ENCODE assay signal across 1 cellular context in genomic region chr7:87876040-87876758, GRCh38.
TF ChIP-seq lines count a peak whose summit lies in the region.

A gene with protein sequence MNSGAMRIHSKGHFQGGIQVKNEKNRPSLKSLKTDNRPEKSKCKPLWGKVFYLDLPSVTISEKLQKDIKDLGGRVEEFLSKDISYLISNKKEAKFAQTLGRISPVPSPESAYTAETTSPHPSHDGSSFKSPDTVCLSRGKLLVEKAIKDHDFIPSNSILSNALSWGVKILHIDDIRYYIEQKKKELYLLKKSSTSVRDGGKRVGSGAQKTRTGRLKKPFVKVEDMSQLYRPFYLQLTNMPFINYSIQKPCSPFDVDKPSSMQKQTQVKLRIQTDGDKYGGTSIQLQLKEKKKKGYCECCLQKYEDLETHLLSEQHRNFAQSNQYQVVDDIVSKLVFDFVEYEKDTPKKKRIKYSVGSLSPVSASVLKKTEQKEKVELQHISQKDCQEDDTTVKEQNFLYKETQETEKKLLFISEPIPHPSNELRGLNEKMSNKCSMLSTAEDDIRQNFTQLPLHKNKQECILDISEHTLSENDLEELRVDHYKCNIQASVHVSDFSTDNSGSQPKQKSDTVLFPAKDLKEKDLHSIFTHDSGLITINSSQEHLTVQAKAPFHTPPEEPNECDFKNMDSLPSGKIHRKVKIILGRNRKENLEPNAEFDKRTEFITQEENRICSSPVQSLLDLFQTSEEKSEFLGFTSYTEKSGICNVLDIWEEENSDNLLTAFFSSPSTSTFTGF (plus strand): TSS chr7:87876493. CDS start chr7:87876733, 240 bp downstream.
Gene SLC25A40 (minus strand): TSS chr7:87876360. CDS start chr7:87858727, 17,633 bp downstream.

TF ChIP-seq in HepG2, 621 proteins besides CTCF, POLR2A, EP300 and RAD21 (continued from another document and continues in another):
- no peak for TF ChIP-seq PRDM10 (CRISPR knock-in tag; IDR thresholded peaks at IDR 0.05; ENCODE audit: low read depth)
- TF ChIP-seq HNRNPK (IDR thresholded peaks at IDR 0.05; ENCODE audit: low read depth, low read length, poor library complexity, severe bottlenecking), result peak; percentile 6
- TF ChIP-seq, protein P1, sequence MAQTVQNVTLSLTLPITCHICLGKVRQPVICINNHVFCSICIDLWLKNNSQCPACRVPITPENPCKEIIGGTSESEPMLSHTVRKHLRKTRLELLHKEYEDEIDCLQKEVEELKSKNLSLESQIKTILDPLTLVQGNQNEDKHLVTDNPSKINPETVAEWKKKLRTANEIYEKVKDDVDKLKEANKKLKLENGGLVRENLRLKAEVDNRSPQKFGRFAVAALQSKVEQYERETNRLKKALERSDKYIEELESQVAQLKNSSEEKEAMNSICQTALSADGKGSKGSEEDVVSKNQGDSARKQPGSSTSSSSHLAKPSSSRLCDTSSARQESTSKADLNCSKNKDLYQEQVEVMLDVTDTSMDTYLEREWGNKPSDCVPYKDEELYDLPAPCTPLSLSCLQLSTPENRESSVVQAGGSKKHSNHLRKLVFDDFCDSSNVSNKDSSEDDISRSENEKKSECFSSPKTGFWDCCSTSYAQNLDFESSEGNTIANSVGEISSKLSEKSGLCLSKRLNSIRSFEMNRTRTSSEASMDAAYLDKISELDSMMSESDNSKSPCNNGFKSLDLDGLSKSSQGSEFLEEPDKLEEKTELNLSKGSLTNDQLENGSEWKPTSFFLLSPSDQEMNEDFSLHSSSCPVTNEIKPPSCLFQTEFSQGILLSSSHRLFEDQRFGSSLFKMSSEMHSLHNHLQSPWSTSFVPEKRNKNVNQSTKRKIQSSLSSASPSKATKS (CRISPR knock-in tag; IDR thresholded peaks at IDR 0.05), result no peak
- TF ChIP-seq ZNF558 (CRISPR knock-in tag; IDR thresholded peaks at IDR 0.05; ENCODE audit: borderline replicate concordance), result peak; percentile 81; the same call in 1 of the 2 replicates
- TF ChIP-seq ZBTB7A (CRISPR knock-in tag; IDR thresholded peaks at IDR 0.05), result peak; percentile 14; the same call in 1 of the 2 replicates
- TF ChIP-seq HMG20B (CRISPR knock-in tag; conservative IDR thresholded peaks at IDR 0.05), result no peak
- peak; percentile 18; the same call in 1 of the 2 replicates for TF ChIP-seq CHD2 (IDR thresholded peaks at IDR 0.05; ENCODE audit: low read depth, low read length)
- no peak for TF ChIP-seq ZMAT3 (CRISPR knock-in tag; conservative IDR thresholded peaks at IDR 0.05)
- TF ChIP-seq FOXO1 (CRISPR knock-in tag; IDR thresholded peaks at IDR 0.05), result no peak; the same call in 1 of the 2 replicates
- TF ChIP-seq ZNF580 (CRISPR knock-in tag; IDR thresholded peaks at IDR 0.05; ENCODE audit: borderline replicate concordance, low read depth), result peak; percentile 6; the same call in 1 of the 2 replicates
- peak; percentile 30; the same call in 1 of the 2 replicates for TF ChIP-seq ZNF552 (CRISPR knock-in tag; IDR thresholded peaks at IDR 0.05; ENCODE audit: borderline replicate concordance)
- peak; percentile 12; the same call in 1 of the 2 replicates for TF ChIP-seq ZNF598 (CRISPR knock-in tag; IDR thresholded peaks at IDR 0.05; ENCODE audit: borderline replicate concordance)
- no peak; the same call in none of the 2 replicates for TF ChIP-seq DR1 (CRISPR knock-in tag; IDR thresholded peaks at IDR 0.05)
- TF ChIP-seq POLR2AphosphoS2 (IDR thresholded peaks at IDR 0.05; ENCODE audit: low read depth, low read length), result no peak
- peak; percentile 53 for TF ChIP-seq GABPA (IDR thresholded peaks at IDR 0.05; ENCODE audit: low read depth, low read length)
- TF ChIP-seq GABPA (CRISPR knock-in tag; IDR thresholded peaks at IDR 0.05; ENCODE audit: low read depth), result peak; percentile 67
- peak; percentile 95 for TF ChIP-seq DNMT1 (CRISPR knock-in tag; IDR thresholded peaks at IDR 0.05)
- TF ChIP-seq ETV6 (CRISPR knock-in tag; conservative IDR thresholded peaks at IDR 0.05), result no peak; the same call in 1 of the 2 replicates
- peak; percentile 80 for TF ChIP-seq ZNF816 (CRISPR knock-in tag; IDR thresholded peaks at IDR 0.05; ENCODE audit: borderline replicate concordance)
- TF ChIP-seq, protein P2, sequence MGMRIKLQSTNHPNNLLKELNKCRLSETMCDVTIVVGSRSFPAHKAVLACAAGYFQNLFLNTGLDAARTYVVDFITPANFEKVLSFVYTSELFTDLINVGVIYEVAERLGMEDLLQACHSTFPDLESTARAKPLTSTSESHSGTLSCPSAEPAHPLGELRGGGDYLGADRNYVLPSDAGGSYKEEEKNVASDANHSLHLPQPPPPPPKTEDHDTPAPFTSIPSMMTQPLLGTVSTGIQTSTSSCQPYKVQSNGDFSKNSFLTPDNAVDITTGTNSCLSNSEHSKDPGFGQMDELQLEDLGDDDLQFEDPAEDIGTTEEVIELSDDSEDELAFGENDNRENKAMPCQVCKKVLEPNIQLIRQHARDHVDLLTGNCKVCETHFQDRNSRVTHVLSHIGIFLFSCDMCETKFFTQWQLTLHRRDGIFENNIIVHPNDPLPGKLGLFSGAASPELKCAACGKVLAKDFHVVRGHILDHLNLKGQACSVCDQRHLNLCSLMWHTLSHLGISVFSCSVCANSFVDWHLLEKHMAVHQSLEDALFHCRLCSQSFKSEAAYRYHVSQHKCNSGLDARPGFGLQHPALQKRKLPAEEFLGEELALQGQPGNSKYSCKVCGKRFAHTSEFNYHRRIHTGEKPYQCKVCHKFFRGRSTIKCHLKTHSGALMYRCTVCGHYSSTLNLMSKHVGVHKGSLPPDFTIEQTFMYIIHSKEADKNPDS (CRISPR knock-in tag; IDR thresholded peaks at IDR 0.05), result 0 out of 2 replicates have a peak, but pooled peaks have one; percentile 48
- TF ChIP-seq ZNF501 (CRISPR knock-in tag; IDR thresholded peaks at IDR 0.05), result peak; percentile 73
- TF ChIP-seq ZNF3 (CRISPR knock-in tag; IDR thresholded peaks at IDR 0.05), result no peak
- TF ChIP-seq ARNT (IDR thresholded peaks at IDR 0.05), result no peak
- TF ChIP-seq ELF1 (CRISPR knock-in tag; IDR thresholded peaks at IDR 0.05), result peak; percentile 62
- TF ChIP-seq ZKSCAN5 (CRISPR knock-in tag; IDR thresholded peaks at IDR 0.05), result no peak
- TF ChIP-seq ZNF292 (CRISPR knock-in tag; IDR thresholded peaks at IDR 0.05; ENCODE audit: borderline replicate concordance, low read depth), result peak; percentile 78; the same call in 1 of the 2 replicates
- TF ChIP-seq, protein P3, sequence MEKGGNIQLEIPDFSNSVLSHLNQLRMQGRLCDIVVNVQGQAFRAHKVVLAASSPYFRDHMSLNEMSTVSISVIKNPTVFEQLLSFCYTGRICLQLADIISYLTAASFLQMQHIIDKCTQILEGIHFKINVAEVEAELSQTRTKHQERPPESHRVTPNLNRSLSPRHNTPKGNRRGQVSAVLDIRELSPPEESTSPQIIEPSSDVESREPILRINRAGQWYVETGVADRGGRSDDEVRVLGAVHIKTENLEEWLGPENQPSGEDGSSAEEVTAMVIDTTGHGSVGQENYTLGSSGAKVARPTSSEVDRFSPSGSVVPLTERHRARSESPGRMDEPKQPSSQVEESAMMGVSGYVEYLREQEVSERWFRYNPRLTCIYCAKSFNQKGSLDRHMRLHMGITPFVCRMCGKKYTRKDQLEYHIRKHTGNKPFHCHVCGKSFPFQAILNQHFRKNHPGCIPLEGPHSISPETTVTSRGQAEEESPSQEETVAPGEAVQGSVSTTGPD (CRISPR knock-in tag; IDR thresholded peaks at IDR 0.05), result peak; percentile 81; the same call in 1 of the 2 replicates
- TF ChIP-seq ZNF850 (CRISPR knock-in tag; conservative IDR thresholded peaks at IDR 0.05), result no peak
- TF ChIP-seq ZFAT (CRISPR knock-in tag; conservative IDR thresholded peaks at IDR 0.05), result no peak
- no peak for TF ChIP-seq TRIM24 (CRISPR knock-in tag; IDR thresholded peaks at IDR 0.05)
- peak; percentile 94 for TF ChIP-seq SP4 (CRISPR knock-in tag; IDR thresholded peaks at IDR 0.05)
- TF ChIP-seq HIVEP1 (CRISPR knock-in tag; IDR thresholded peaks at IDR 0.05), result peak; percentile 68; the same call in 1 of the 2 replicates
- no peak for TF ChIP-seq ZZZ3 (CRISPR knock-in tag; IDR thresholded peaks at IDR 0.05; ENCODE audit: borderline replicate concordance)
- no peak for TF ChIP-seq DZIP1 (CRISPR knock-in tag; IDR thresholded peaks at IDR 0.05)
- TF ChIP-seq MTF1 (CRISPR knock-in tag; IDR thresholded peaks at IDR 0.05), result peak; percentile 69; the same call in 1 of the 2 replicates
- peak; percentile 59; the same call in 1 of the 2 replicates for TF ChIP-seq ISL2 (CRISPR knock-in tag; IDR thresholded peaks at IDR 0.05)
- TF ChIP-seq KMT2A (CRISPR knock-in tag; IDR thresholded peaks at IDR 0.05), result peak; percentile 27
- no peak for TF ChIP-seq PCBP2 (optimal IDR thresholded peaks at IDR 0.05; ENCODE audit: low read depth, low read length, poor library complexity, severe bottlenecking)
- no peak for TF ChIP-seq CENPX (CRISPR knock-in tag; IDR thresholded peaks at IDR 0.05)
- TF ChIP-seq TARDBP (CRISPR knock-in tag; IDR thresholded peaks at IDR 0.05), result no peak
- TF ChIP-seq AGO1 (IDR thresholded peaks at IDR 0.05; ENCODE audit: low read depth, low read length, poor library complexity, severe bottlenecking), result peak; percentile 56
- TF ChIP-seq, protein P4, sequence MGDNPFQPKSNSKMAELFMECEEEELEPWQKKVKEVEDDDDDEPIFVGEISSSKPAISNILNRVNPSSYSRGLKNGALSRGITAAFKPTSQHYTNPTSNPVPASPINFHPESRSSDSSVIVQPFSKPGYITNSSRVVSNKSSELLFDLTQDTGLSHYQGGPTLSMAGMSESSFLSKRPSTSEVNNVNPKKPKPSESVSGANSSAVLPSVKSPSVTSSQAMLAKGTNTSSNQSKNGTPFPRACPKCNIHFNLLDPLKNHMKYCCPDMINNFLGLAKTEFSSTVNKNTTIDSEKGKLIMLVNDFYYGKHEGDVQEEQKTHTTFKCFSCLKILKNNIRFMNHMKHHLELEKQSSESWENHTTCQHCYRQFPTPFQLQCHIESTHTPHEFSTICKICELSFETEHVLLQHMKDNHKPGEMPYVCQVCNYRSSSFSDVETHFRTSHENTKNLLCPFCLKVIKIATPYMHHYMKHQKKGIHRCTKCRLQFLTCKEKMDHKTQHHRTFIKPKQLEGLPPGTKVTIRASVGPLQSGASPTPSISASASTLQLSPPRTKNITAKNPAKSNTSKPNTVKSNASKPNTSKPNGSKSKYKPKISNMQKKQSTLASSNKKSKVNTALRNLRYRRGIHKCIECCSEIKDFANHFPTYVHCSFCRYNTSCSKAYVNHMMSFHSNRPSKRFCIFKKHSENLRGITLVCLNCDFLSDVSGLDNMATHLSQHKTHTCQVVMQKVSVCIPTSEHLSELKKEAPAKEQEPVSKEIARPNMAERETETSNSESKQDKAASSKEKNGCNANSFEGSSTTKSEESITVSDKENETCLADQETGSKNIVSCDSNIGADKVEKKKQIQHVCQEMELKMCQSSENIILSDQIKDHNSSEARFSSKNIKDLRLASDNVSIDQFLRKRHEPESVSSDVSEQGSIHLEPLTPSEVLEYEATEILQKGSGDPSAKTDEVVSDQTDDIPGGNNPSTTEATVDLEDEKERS (CRISPR knock-in tag; IDR thresholded peaks at IDR 0.05), result no peak
- TF ChIP-seq NFATC3 (CRISPR knock-in tag; IDR thresholded peaks at IDR 0.05), result no peak; the same call in 1 of the 2 replicates
- TF ChIP-seq TBP (CRISPR knock-in tag; IDR thresholded peaks at IDR 0.05), result peak; percentile 78; the same call in 1 of the 2 replicates
